ENCODE assay signal across 30 cellular contexts in the genomic region with DNA sequence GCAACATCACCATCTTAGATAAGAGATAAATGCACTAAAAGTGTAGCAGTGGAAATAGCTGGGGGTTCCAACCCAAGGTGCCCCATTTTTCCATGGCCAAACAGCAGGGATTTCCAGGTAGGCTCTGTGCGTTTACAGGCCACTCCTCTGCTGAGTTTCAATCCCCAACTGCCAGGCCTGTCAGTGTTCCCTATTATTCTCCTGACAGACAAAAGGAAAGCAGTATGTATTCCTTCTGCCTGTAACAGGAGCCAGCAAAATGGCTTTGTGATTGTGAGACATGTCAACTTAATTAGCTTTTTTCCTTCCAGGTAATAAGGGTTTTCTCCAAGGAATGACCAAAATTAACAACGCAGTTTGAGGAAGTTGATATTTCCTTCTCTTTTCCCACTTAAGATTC.
"Had no signal": no experiment of that assay in that cellular context is flagged by ENCODE, and none has a peak within 500 bp of the region (broad histone marks: within the 10 kb centered on the region; RNA-seq: fewer than 3 reads in every experiment).

No MANE protein-coding gene starts in this region.

- H3K9me3 ChIP-seq: ovary, psoas muscle, right lobe of liver, sigmoid colon, suprapubic skin, testis, tibial artery, transverse colon, upper lobe of right lung, uterus had no signal

- H3K9ac ChIP-seq: parathyroid adenoma had no signal

- H3K9me3 Mint-ChIP-seq: natural killer cell; nephron; neural crest cell; stimulated activated effector memory CD8-positive, alpha-beta T cell treated with anti-CD3 and anti-CD28 coated beads, Interleukin-12 subunit alpha, Interleukin-12 subunit beta, amount 100 ng/mL, for 72 hours; stimulated activated naive B cell treated with anti-CD40 and anti-IgM and Interleukin-4, amounts not matched to agents 10 μg/mL and 1 μg/mL and 100 μg/mL, for 72 hours; stimulated activated naive CD8-positive, alpha-beta T cell treated with anti-CD3 and anti-CD28 coated beads, Interleukin-15, amount 100 ng/mL, for 72 hours had no signal

- H3K27me3 ChIP-seq: ovary, right lobe of liver, sigmoid colon, suprapubic skin, testis, tibial artery, transverse colon, upper lobe of right lung, uterus had no signal

- H3K36me3 ChIP-seq: ovary, right lobe of liver, sigmoid colon, suprapubic skin, tibial artery, transverse colon, upper lobe of right lung, uterus had no signal

- H3K27me3 Mint-ChIP-seq: progenitor cell of endocrine pancreas; stimulated activated naive B cell treated with anti-CD40 and anti-IgM and Interleukin-4, amounts not matched to agents 10 μg/mL and 1 μg/mL and 100 μg/mL, for 72 hours; stimulated activated naive CD8-positive, alpha-beta T cell treated with anti-CD3 and anti-CD28 coated beads, Interleukin-15, amount 100 ng/mL, for 72 hours had no signal

- H3K4me1 Mint-ChIP-seq: naive thymus-derived CD4-positive, alpha-beta T cell; natural killer cell; stimulated activated effector memory CD8-positive, alpha-beta T cell treated with anti-CD3 and anti-CD28 coated beads, Interleukin-12 subunit alpha, Interleukin-12 subunit beta, amount 100 ng/mL, for 72 hours; stimulated activated naive B cell treated with anti-CD40 and anti-IgM and Interleukin-4, amounts not matched to agents 10 μg/mL and 1 μg/mL and 100 μg/mL, for 72 hours; stimulated activated naive CD8-positive, alpha-beta T cell treated with anti-CD3 and anti-CD28 coated beads, Interleukin-15, amount 100 ng/mL, for 72 hours had no signal

- H3K4me3 ChIP-seq: ovary, psoas muscle, right lobe of liver, sigmoid colon, suprapubic skin, testis, tibial artery, transverse colon, upper lobe of right lung, uterus had no signal

- H3K27ac ChIP-seq: ovary, parathyroid adenoma, psoas muscle, right lobe of liver, sigmoid colon, suprapubic skin, testis, tibial artery, transverse colon, upper lobe of right lung, uterus had no signal

- H2AFZ ChIP-seq: parathyroid adenoma had no signal

- H3K36me3 Mint-ChIP-seq: naive thymus-derived CD4-positive, alpha-beta T cell; natural killer cell; stimulated activated effector memory CD8-positive, alpha-beta T cell treated with anti-CD3 and anti-CD28 coated beads, Interleukin-12 subunit alpha, Interleukin-12 subunit beta, amount 100 ng/mL, for 72 hours; stimulated activated naive B cell treated with anti-CD40 and anti-IgM and Interleukin-4, amounts not matched to agents 10 μg/mL and 1 μg/mL and 100 μg/mL, for 72 hours; type B pancreatic cell had no signal

- H3K27ac Mint-ChIP-seq: naive thymus-derived CD4-positive, alpha-beta T cell; natural killer cell; nephron; progenitor cell of endocrine pancreas; stimulated activated effector memory CD8-positive, alpha-beta T cell treated with anti-CD3 and anti-CD28 coated beads, Interleukin-12 subunit alpha, Interleukin-12 subunit beta, amount 100 ng/mL, for 72 hours; stimulated activated naive B cell treated with anti-CD40 and anti-IgM and Interleukin-4, amounts not matched to agents 10 μg/mL and 1 μg/mL and 100 μg/mL, for 72 hours; stimulated activated naive CD8-positive, alpha-beta T cell treated with anti-CD3 and anti-CD28 coated beads, Interleukin-15, amount 100 ng/mL, for 72 hours; type B pancreatic cell had no signal

- ATAC-seq: naive thymus-derived CD4-positive, alpha-beta T cell; natural killer cell; psoas muscle; right cardiac atrium; right lobe of liver; stimulated activated effector memory CD8-positive, alpha-beta T cell treated with anti-CD3 and anti-CD28 coated beads, Interleukin-12 subunit alpha, Interleukin-12 subunit beta, amount 100 ng/mL, for 72 hours; stimulated activated naive B cell treated with anti-CD40 and anti-IgM and Interleukin-4, amounts not matched to agents 10 μg/mL and 1 μg/mL and 100 μg/mL, for 72 hours; stimulated activated naive CD8-positive, alpha-beta T cell treated with anti-CD3 and anti-CD28 coated beads, Interleukin-15, amount 100 ng/mL, for 72 hours; stimulated activated naive CD8-positive, alpha-beta T cell treated with anti-CD3 and anti-CD28 coated beads, Interleukin-15, Interleukin-2, amounts not matched to agents 100 U/mL and 50 U/mL, for 24 hours; upper lobe of right lung had no signal

- H3K4me3 Mint-ChIP-seq: naive thymus-derived CD4-positive, alpha-beta T cell; natural killer cell; nephron; neural crest cell; stimulated activated effector memory CD8-positive, alpha-beta T cell treated with anti-CD3 and anti-CD28 coated beads, Interleukin-12 subunit alpha, Interleukin-12 subunit beta, amount 100 ng/mL, for 72 hours; stimulated activated naive B cell treated with anti-CD40 and anti-IgM and Interleukin-4, amounts not matched to agents 10 μg/mL and 1 μg/mL and 100 μg/mL, for 72 hours; stimulated activated naive CD8-positive, alpha-beta T cell treated with anti-CD3 and anti-CD28 coated beads, Interleukin-15, amount 100 ng/mL, for 72 hours; type B pancreatic cell had no signal

- H3K4me1 ChIP-seq: parathyroid adenoma, psoas muscle, right lobe of liver, sigmoid colon, suprapubic skin, testis, transverse colon, upper lobe of right lung, uterus had no signal

- DNase-seq: naive thymus-derived CD4-positive, alpha-beta T cell; natural killer cell; occipital lobe; ovary; posterior cingulate gyrus; psoas muscle; right cardiac atrium; right lobe of liver; sigmoid colon; small intestine; stimulated activated CD4-positive, alpha-beta T cell treated with anti-CD3 and anti-CD28 coated beads, Interleukin-15, amount 100 ng/mL, for 24 hours; stimulated activated CD4-positive, alpha-beta T cell treated with anti-CD3 and anti-CD28 coated beads, Interleukin-2, amount 100 ng/mL, for 24 hours; stimulated activated CD4-positive, alpha-beta T cell treated with anti-CD3 and anti-CD28 coated beads, Interleukin-2, amount 100 ng/mL, for 48 hours; stimulated activated CD4-positive, alpha-beta T cell treated with anti-CD3 and anti-CD28 coated beads, Interleukin-4, amount 100 ng/mL, for 24 hours; stimulated activated naive B cell treated with anti-CD40 and anti-IgM and Interleukin-4, amounts not matched to agents 10 μg/mL and 1 μg/mL and 100 μg/mL, for 72 hours; stimulated activated naive CD8-positive, alpha-beta T cell treated with anti-CD3 and anti-CD28 coated beads, Interleukin-15, amount 100 ng/mL, for 72 hours; stimulated activated naive CD8-positive, alpha-beta T cell treated with anti-CD3 and anti-CD28 coated beads, Interleukin-15, Interleukin-2, amounts not matched to agents 100 U/mL and 50 U/mL, for 24 hours; substantia nigra; testis; tibial artery; transverse colon; upper lobe of right lung; uterus had no signal

- H3K79me2 ChIP-seq: parathyroid adenoma had no signal
